ENCODE assay signal across 8 cellular contexts in genomic region chr15:60006203-60006782, GRCh38. TPM values are rescaled to one million over a fixed set of nuclear protein-coding genes. Genes with fewer than 3 reads are reported as not detected.
DNase-seq lines count a peak whose midpoint lies in the region; ATAC-seq and TF ChIP-seq lines count a peak whose summit lies in the region.

No MANE protein-coding gene starts in this region.

- peaks cover 5 to 18% (median 9%) of the 10 kb centered on the region in 3 donors for H3K9me3 Mint-ChIP-seq in IgD-negative memory B cell

- H3K36me3 ChIP-seq in ACC112 (ENCODE audit: insufficient read depth, low read length): no peaks in the 10 kb centered on the region
- H3K36me3 ChIP-seq in ectodermal cell (ENCODE audit: control insufficient read depth, insufficient read depth, low read length): no peaks in the 10 kb centered on the region
- no peaks in the 10 kb centered on the region for H3K36me3 ChIP-seq in testis (ENCODE audit: low read depth, missing control alignments)

- H3K27me3 Mint-ChIP-seq in IgD-negative memory B cell: peaks cover 80% of the 10 kb centered on the region

- H3K4me1 Mint-ChIP-seq in IgD-negative memory B cell: peaks cover 12 to 19% (median 17%) of the 10 kb centered on the region in 3 donors

- peaks cover 4% of the 10 kb centered on the region for H3K36me3 Mint-ChIP-seq in IgD-negative memory B cell

- peak overlapping the region; percentile 63 for H2AFZ ChIP-seq in ACC112 (ENCODE audit: low read length, unreplicated experiment)

- H3K9me3 ChIP-seq in ectodermal cell (ENCODE audit: control insufficient read depth, low read length) (no peaks in the 10 kb centered on the region), testis (no peaks in the 10 kb centered on the region)

- H3K4me3 Mint-ChIP-seq in IgD-negative memory B cell: peak overlapping the region; percentile 89 to 96 (median 94)

- H3K79me2 ChIP-seq in ACC112 (ENCODE audit: control insufficient read depth, insufficient read depth, low read length, unreplicated experiment): no peaks in the 10 kb centered on the region

- intact Hi-C loops in testis (cut with DNase I; ENCODE audit: low total_unique reads): no loop called here

- H3K27me3 ChIP-seq in ACC112 (ENCODE audit: insufficient read depth, low read length): peaks cover 99% of the 10 kb centered on the region
- H3K27me3 ChIP-seq in ectodermal cell (ENCODE audit: control insufficient read depth, insufficient read depth, low read length, poor library complexity, severe bottlenecking): peaks cover 52% of the 10 kb centered on the region
- no peaks in the 10 kb centered on the region for H3K27me3 ChIP-seq in testis

- TF ChIP-seq POLR2A in testis (IDR thresholded peaks at IDR 0.05): no peak

- H3K27ac Mint-ChIP-seq in IgD-negative memory B cell: peak overlapping the region; percentile 88 to 93 (median 90)

- no peak for TF ChIP-seq CTCF in testis (IDR thresholded peaks at IDR 0.05)

- DNase-seq in myocyte (ENCODE audit: low read depth) (peak; percentile 34), testis (peak; percentile 44), SKM-1 treated with dmso at 0.1 percent for 144 hours (lab: John Stamatoyannopoulos, UW; ENCODE audit: unreplicated experiment) (no peak)

- peak; percentile 77 for ATAC-seq in GM19035 (IDR thresholded peaks at IDR 0.05; ENCODE audit: unreplicated experiment)
- peak; percentile 69 to 73 for ATAC-seq in activated CD4-positive, CD25-positive, alpha-beta regulatory T cell treated with anti-CD3 and anti-CD28 coated beads, Interleukin-2, amount 50 U/mL, for 24 hours

- 0 to 1% methylated on average over 32 of the region's 32 CpGs for WGBS in ectodermal cell, 2 experiments
- WGBS in testis, 2 donors: 0 to 2% methylated on average over 22 to 32 of the region's 32 CpGs

- H3K27ac ChIP-seq in ACC112 (ENCODE audit: low read depth, low read length) (no peak overlapping the region), ectodermal cell (ENCODE audit: insufficient read depth, low read depth, low read length, poor library complexity, severe bottlenecking) (peak overlapping the region; percentile 47), testis (no peak overlapping the region)

- H3K4me3 ChIP-seq in ACC112 (ENCODE audit: low read depth, low read length) (peak overlapping the region; percentile 79), ectodermal cell (ENCODE audit: insufficient read depth, low read depth, low read length) (peak overlapping the region; percentile 78), testis (peak overlapping the region; percentile 42)

- H3K4me1 ChIP-seq in ACC112 (ENCODE audit: control insufficient read depth, insufficient read depth, low read length, unreplicated experiment): peaks cover 7% of the 10 kb centered on the region
- peaks cover 32% of the 10 kb centered on the region for H3K4me1 ChIP-seq in ectodermal cell (ENCODE audit: control insufficient read depth, insufficient read depth, low read length)
- peaks cover 22% of the 10 kb centered on the region for H3K4me1 ChIP-seq in testis

RNA-seq across cellular contexts. Expression of gene FOXB1, which starts 2.2 kb away (rescaled TPM):
- not detected for polyA plus RNA-seq in IgD-negative memory B cell
- polyA plus RNA-seq in ectodermal cell (2013, experiment 1 of 4): 25.3 TPM
- polyA plus RNA-seq in ectodermal cell (2013, experiment 2 of 4): 40.1 TPM
- 34.7 TPM for polyA plus RNA-seq in ectodermal cell (2013, experiment 3 of 4)
- 35.5 TPM for polyA plus RNA-seq in ectodermal cell (2013, experiment 4 of 4)
- not detected in 2 replicates for total RNA-seq in myocyte
- polyA plus RNA-seq in myocyte (2012): not detected
- total RNA-seq in testis: 1 to 10 TPM in 1 of 2 donors, under 1 TPM in 1; 0.56 to 1.5 TPM
- 7.4 TPM for polyA plus RNA-seq in testis (ENCODE audit: insufficient read depth, low read depth, low replicate concordance)
